8 cellular contexts compared by ENCODE assay signal in the genomic region with DNA sequence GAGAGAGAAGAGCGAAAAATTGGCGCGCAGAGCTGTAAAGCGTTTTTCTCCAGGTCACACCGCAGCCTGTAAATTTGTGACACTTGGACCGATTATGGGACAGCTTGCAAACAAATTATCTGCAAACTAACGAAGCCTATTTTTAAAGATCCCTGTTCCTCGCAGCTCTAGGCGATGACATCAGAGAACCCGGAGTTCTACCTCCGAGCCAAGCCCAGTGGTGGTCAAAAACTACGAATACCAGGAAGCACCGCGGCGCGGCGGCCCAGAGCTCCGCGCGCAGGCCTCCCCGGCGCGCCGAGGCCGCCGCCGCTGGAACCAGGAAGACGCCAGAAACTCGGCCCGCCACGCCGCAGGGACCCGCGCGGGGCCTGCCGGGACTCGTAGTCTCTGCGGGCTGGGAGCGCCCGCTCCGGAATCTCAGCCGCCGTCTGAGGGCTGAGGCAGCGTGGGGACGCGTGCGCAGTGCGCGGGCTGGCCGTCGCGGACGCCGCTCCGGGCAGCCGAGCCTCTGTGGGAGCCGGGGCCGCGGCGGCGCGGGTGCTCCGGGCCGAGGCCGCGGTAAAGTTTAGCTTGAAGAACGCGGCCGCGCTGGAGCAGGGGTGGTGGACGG. TPM values are rescaled to one million over a fixed set of nuclear protein-coding genes. Genes with fewer than 3 reads are reported as not detected.
DNase-seq lines count a peak whose midpoint lies in the region; ATAC-seq and TF ChIP-seq lines count a peak whose summit lies in the region.

A gene (plus strand): TSS at position 463 of the 613 bp plus-strand sequence. CDS start 18,493 bp downstream, outside the sequence.

- H3K4me1 Mint-ChIP-seq in CD4-positive, alpha-beta T cell (ENCODE audit: low read depth) = peaks cover 49% of the 10 kb centered on the region
- peaks cover 13% of the 10 kb centered on the region for H3K4me1 Mint-ChIP-seq in endothelial cell (ENCODE audit: unreplicated experiment)

- TF ChIP-seq CTCF in CD4-positive, alpha-beta T cell (IDR thresholded peaks at IDR 0.05) = no peak
- no peak for TF ChIP-seq CTCF in GM20000 (IDR thresholded peaks at IDR 0.05; ENCODE audit: extremely low read depth, missing control alignments)
- no peak for TF ChIP-seq CTCF in endothelial cell (IDR thresholded peaks at IDR 0.05; ENCODE audit: unreplicated experiment)

- ATAC-seq in CD4-positive, alpha-beta T cell (ENCODE audit: poor library complexity) = peak; percentile 91

- DNase-seq in CD4-positive, alpha-beta T cell = peak; percentile 85 to 95 (median 90)
- DNase-seq in GM20000 (ENCODE audit: low spot score) (peak; percentile 93), HS-27A (ENCODE audit: low read depth) (peak; percentile 50), NOMO-1 treated with dmso at 0.1 percent for 144 hours (lab: John Stamatoyannopoulos, UW; ENCODE audit: unreplicated experiment) (peak; percentile 93), activated T-cell treated with anti-CD3 and anti-CD28 coated beads for 1 hour (ENCODE audit: low read depth) (peak; percentile 88), endothelial cell (ENCODE audit: low spot score) (peak; percentile 97), mesenteric fat pad (ENCODE audit: low spot score) (peak; percentile 98)
- DNase-seq in stimulated activated CD8-positive, alpha-beta memory T cell treated with anti-CD3 and anti-CD28 coated beads, Interleukin-12 subunit alpha, Interleukin-12 subunit beta, amount 100 ng/mL, for 4 hours (ENCODE audit: low read depth) = peak; percentile 92

- H3K27me3 Mint-ChIP-seq in CD4-positive, alpha-beta T cell = peaks cover 10% of the 10 kb centered on the region
- peaks cover 4% of the 10 kb centered on the region for H3K27me3 Mint-ChIP-seq in endothelial cell (ENCODE audit: unreplicated experiment)

- no peaks in the 10 kb centered on the region for H3K9me3 Mint-ChIP-seq in CD4-positive, alpha-beta T cell
- no peaks in the 10 kb centered on the region for H3K9me3 Mint-ChIP-seq in endothelial cell (ENCODE audit: unreplicated experiment)

- POLR2A ChIA-PET in CD4-positive, alpha-beta T cell (lab: Charles Lee) = interaction anchor here (0.6 to 3.5 kb wide), 22 partner anchors 10 to 868 kb away, joined by 3 to 32 read pairs (median 7); a partner anchor contains a TSS

- H3K36me3 Mint-ChIP-seq in CD4-positive, alpha-beta T cell (ENCODE audit: low read depth) = peaks cover 16% of the 10 kb centered on the region
- H3K36me3 Mint-ChIP-seq in endothelial cell (ENCODE audit: low read depth, unreplicated experiment) = peaks cover under 1% of the 10 kb centered on the region

- no peaks in the 10 kb centered on the region for H3K9me3 ChIP-seq in CD4-positive, alpha-beta T cell (ENCODE audit: control insufficient read depth, low read length)

- H3K4me3 Mint-ChIP-seq in CD4-positive, alpha-beta T cell = peak within 1 kb of the TSS; percentile 93
- H3K4me3 Mint-ChIP-seq in endothelial cell (ENCODE audit: unreplicated experiment) = peak within 1 kb of the TSS; percentile 96

- H3K27me3 ChIP-seq in CD4-positive, alpha-beta T cell (ENCODE audit: control insufficient read depth, insufficient read depth, low read length) = no peaks in the 10 kb centered on the region

- CTCF ChIA-PET in CD4-positive, alpha-beta T cell (lab: Charles Lee) = interaction anchor here (1.2 to 1.5 kb wide), 3 partner anchors 31 to 606 kb away, joined by 3 to 5 read pairs (median 4); a partner anchor contains a TSS

- intact Hi-C loops in CD4-positive, alpha-beta T cell (cut with DNase I, micrococcal nuclease) = loop anchor here (1.0 to 10.0 kb wide), 8 partner anchors 18 to 780 kb away; a partner anchor contains a TSS

- H3K27ac ChIP-seq in CD4-positive, alpha-beta T cell (ENCODE audit: low read depth, low read length) = peak within 1 kb of the TSS; percentile 87

- H3K27ac Mint-ChIP-seq in CD4-positive, alpha-beta T cell = peak within 1 kb of the TSS; percentile 94
- H3K27ac Mint-ChIP-seq in endothelial cell (ENCODE audit: unreplicated experiment) = peak within 1 kb of the TSS; percentile 82

RNA-seq across cellular contexts. Expression of the gene that starts here (rescaled TPM):
- total RNA-seq in CD4-positive, alpha-beta T cell = 10 to 100 TPM; 24.9 to 26.8 TPM
- total RNA-seq in endothelial cell (ENCODE audit: unreplicated experiment) (38.2 TPM), mesenteric fat pad (27.9 TPM)

Comparison
In these comparisons a context has a peak if more than half of its experiments do, and no peak if none do; other contexts are left out.
1. Peak in every context shown above with its lines: DNase-seq, ATAC-seq and H3K27ac ChIP-seq.